ENCODE assay signal across 31 cellular contexts in genomic region chr13:87859261-87859660, GRCh38.
A peak's percentile ranks its signal among the peaks of the same experiment; 100 is the strongest.
DNase-seq lines count a peak whose midpoint lies in the region; ATAC-seq and TF ChIP-seq lines count a peak whose summit lies in the region.
"Had no signal": no experiment of that assay in that cellular context is flagged by ENCODE, and none has a peak within 500 bp of the region (broad histone marks: within the 10 kb centered on the region; RNA-seq: fewer than 3 reads in every experiment).

No MANE protein-coding gene starts in this region.

- H3K27ac ChIP-seq in A673 (ENCODE audit: low read depth, low read length, poor library complexity, severe bottlenecking) (peak overlapping the region; percentile 78), Karpas-422 (ENCODE audit: low read length) (no peak overlapping the region), OCI-LY3 (ENCODE audit: low read length) (no peak overlapping the region)
- H3K27ac ChIP-seq: 22Rv1; A549; BLaER1; BLaER1 treated with 17β-estradiol and CSF1 and Interleukin-3, amounts not matched to agents 10 nM and 100 nM; C4-2B had no signal

- intact Hi-C loops in A673 (cut with micrococcal nuclease; ENCODE audit: unreplicated experiment): loop anchor here (1.0 kb wide), 1 partner anchor 188 kb away; the partner anchor contains the start of gene SLITRK5

- no peak overlapping the region for H3K4me3 ChIP-seq in A673 (ENCODE audit: low read depth, low read length, poor library complexity, severe bottlenecking)
- H3K4me3 ChIP-seq in Karpas-422 (ENCODE audit: low read length): no peak overlapping the region
- H3K4me3 ChIP-seq in OCI-LY3 (ENCODE audit: low read length): no peak overlapping the region
- H3K4me3 ChIP-seq: A549; BLaER1; BLaER1 treated with 17β-estradiol and CSF1 and Interleukin-3, amounts not matched to agents 10 nM and 100 nM had no signal

- no peak for TF ChIP-seq CTCF in A673 (conservative IDR thresholded peaks at IDR 0.05; ENCODE audit: low read depth, low read length)
- TF ChIP-seq CTCF in OCI-LY3 (IDR thresholded peaks at IDR 0.05; ENCODE audit: low read depth, low read length): no peak

- H4K20me1 ChIP-seq in Karpas-422 (ENCODE audit: insufficient read depth, low read depth, low read length) (no peaks in the 10 kb centered on the region), OCI-LY3 (ENCODE audit: insufficient read depth, low read length) (no peaks in the 10 kb centered on the region)
- H4K20me1 ChIP-seq: BLaER1; BLaER1 treated with 17β-estradiol and CSF1 and Interleukin-3, amounts not matched to agents 10 nM and 100 nM had no signal

- CTCF ChIA-PET in A673 (lab: Charles Lee): no interaction called here

- H3K9ac ChIP-seq in Karpas-422 (ENCODE audit: low read length) (no peak overlapping the region), OCI-LY3 (ENCODE audit: low read length) (no peak overlapping the region)
- H3K9ac ChIP-seq: BLaER1; BLaER1 treated with 17β-estradiol and CSF1 and Interleukin-3, amounts not matched to agents 10 nM and 100 nM had no signal

- H3K27me3 ChIP-seq in A673 (replicated peaks; ENCODE audit: insufficient read depth, low read depth, low read length, poor library complexity) (no peaks in the 10 kb centered on the region), Karpas-422 (ENCODE audit: low read length) (no peaks in the 10 kb centered on the region), OCI-LY3 (ENCODE audit: low read depth, low read length) (no peaks in the 10 kb centered on the region)
- H3K27me3 ChIP-seq: BE2C; BLaER1; BLaER1 treated with 17β-estradiol and CSF1 and Interleukin-3, amounts not matched to agents 10 nM and 100 nM had no signal

- H3K9me2 ChIP-seq in Karpas-422 (replicated peaks; ENCODE audit: insufficient read depth, low read length): no peaks in the 10 kb centered on the region

- H3K4me2 ChIP-seq in Karpas-422 (ENCODE audit: low read depth, low read length, poor library complexity, severe bottlenecking): no peak overlapping the region
- no peak overlapping the region for H3K4me2 ChIP-seq in OCI-LY3 (ENCODE audit: low read length)
- H3K4me2 ChIP-seq: A549; BLaER1; BLaER1 treated with 17β-estradiol and CSF1 and Interleukin-3, amounts not matched to agents 10 nM and 100 nM had no signal

- DNase-seq in A673 (ENCODE audit: low spot score): peak; percentile 93
- no peak for DNase-seq in Karpas-422
- DNase-seq: 8988T; ACHN; AML-193; BE2C; C1 segment of cervical spinal cord; Caco-2; Calu3; CD4-positive, alpha-beta memory T cell; CD4-positive, alpha-beta T cell; CD4-positive, CD25-positive, alpha-beta regulatory T cell; CD8-positive, alpha-beta memory T cell; CD8-positive, alpha-beta T cell; COR-L47; DMS 273 treated with DMSO at 0.1 percent for 48 hours; DMS153; DMS53; DMS79; DMS79 treated with DMSO at 0.1 percent for 48 hours; DND-41; EL had no signal

- H3K9me3 ChIP-seq in A673 (ENCODE audit: low read depth, low read length, poor library complexity, severe bottlenecking) (no peaks in the 10 kb centered on the region), Karpas-422 (ENCODE audit: low read length) (no peaks in the 10 kb centered on the region; the same call in 1 of the 2 replicates), OCI-LY3 (ENCODE audit: insufficient read depth, low read length) (no peaks in the 10 kb centered on the region)
- H3K9me3 ChIP-seq: A549; BE2C; BLaER1; BLaER1 treated with 17β-estradiol and CSF1 and Interleukin-3, amounts not matched to agents 10 nM and 100 nM; Caco-2 had no signal

- H3K79me2 ChIP-seq in Karpas-422 (ENCODE audit: low read length) (no peaks in the 10 kb centered on the region), OCI-LY3 (ENCODE audit: low read length) (no peaks in the 10 kb centered on the region)

- no TSS peak for BruUV-seq in A673 (replicated peaks; lab: Mats Ljungman, UMichigan)

- POLR2A ChIA-PET in A673 (lab: Charles Lee; ENCODE audit: low non-redundant PET): no interaction called here

- peaks cover 36% of the 10 kb centered on the region for H3K4me1 ChIP-seq in A673 (ENCODE audit: insufficient read depth, low read length, poor library complexity, severe bottlenecking)
- no peaks in the 10 kb centered on the region for H3K4me1 ChIP-seq in Karpas-422 (ENCODE audit: low read length)
- H3K4me1 ChIP-seq in OCI-LY3 (ENCODE audit: low read length): no peaks in the 10 kb centered on the region
- H3K4me1 ChIP-seq: A549; BE2C; BLaER1; BLaER1 treated with 17β-estradiol and CSF1 and Interleukin-3, amounts not matched to agents 10 nM and 100 nM; Caco-2 had no signal

- H2AFZ ChIP-seq in Karpas-422 (ENCODE audit: low read length) (peak overlapping the region; percentile 89), OCI-LY3 (ENCODE audit: low read depth, low read length) (peak overlapping the region; percentile 51)

- no peaks in the 10 kb centered on the region for H3K36me3 ChIP-seq in A673 (ENCODE audit: insufficient read depth, low read length, poor library complexity, severe bottlenecking)
- H3K36me3 ChIP-seq in Karpas-422 (ENCODE audit: insufficient read depth, low read length): no peaks in the 10 kb centered on the region
- H3K36me3 ChIP-seq in OCI-LY3 (replicated peaks; ENCODE audit: low read depth, low read length): no peaks in the 10 kb centered on the region
- H3K36me3 ChIP-seq: BE2C; BLaER1; BLaER1 treated with 17β-estradiol and CSF1 and Interleukin-3, amounts not matched to agents 10 nM and 100 nM had no signal

- ATAC-seq in activated CD4-positive, CD25-positive, alpha-beta regulatory T cell treated with anti-CD3 and anti-CD28 coated beads, Interleukin-2, amount 50 U/mL, for 24 hours: no peak
- no peak for ATAC-seq in HG02885 (IDR thresholded peaks at IDR 0.05; ENCODE audit: poor library complexity, unreplicated experiment)
- ATAC-seq in GM19395 (IDR thresholded peaks at IDR 0.05; ENCODE audit: unreplicated experiment): no peak
- ATAC-seq: A549; CD8-positive, alpha-beta T cell had no signal
